ENCODE assay signal across 1 cellular context in the genomic region with DNA sequence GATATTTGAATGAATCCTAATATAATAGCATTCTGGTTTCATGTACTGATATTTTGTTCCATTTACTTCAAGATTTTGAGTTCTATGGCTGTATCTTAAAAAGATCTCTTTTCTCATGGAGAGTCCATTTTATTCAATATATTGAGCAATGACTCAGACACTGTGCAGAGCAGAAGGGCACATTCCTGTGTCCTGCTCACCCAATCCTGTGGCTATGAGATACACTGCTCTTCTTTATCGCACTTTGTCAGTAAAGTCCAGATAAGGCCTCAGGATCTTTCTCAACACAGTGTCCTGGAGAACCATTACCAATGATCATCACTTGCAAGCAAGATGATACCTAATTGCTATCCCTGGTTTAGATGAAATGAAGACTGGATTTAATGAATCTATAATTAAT.
TF ChIP-seq lines count a peak whose summit lies in the region.

No MANE protein-coding gene starts in this region.

TF ChIP-seq in SK-N-SH treated with all-trans-retinoic acid at 6 μM for 48 hours, 23 proteins besides CTCF, POLR2A, EP300 and RAD21 (continued from another document):
- no peak for TF ChIP-seq POU6F1 (CRISPR knock-in tag; IDR thresholded peaks at IDR 0.05; ENCODE audit: borderline replicate concordance, low read depth)
- peak; percentile 40 for TF ChIP-seq ISL1 (CRISPR knock-in tag; IDR thresholded peaks at IDR 0.05)
- no peak for TF ChIP-seq ZFP3 (CRISPR knock-in tag; IDR thresholded peaks at IDR 0.05)
